In the genomic region with DNA sequence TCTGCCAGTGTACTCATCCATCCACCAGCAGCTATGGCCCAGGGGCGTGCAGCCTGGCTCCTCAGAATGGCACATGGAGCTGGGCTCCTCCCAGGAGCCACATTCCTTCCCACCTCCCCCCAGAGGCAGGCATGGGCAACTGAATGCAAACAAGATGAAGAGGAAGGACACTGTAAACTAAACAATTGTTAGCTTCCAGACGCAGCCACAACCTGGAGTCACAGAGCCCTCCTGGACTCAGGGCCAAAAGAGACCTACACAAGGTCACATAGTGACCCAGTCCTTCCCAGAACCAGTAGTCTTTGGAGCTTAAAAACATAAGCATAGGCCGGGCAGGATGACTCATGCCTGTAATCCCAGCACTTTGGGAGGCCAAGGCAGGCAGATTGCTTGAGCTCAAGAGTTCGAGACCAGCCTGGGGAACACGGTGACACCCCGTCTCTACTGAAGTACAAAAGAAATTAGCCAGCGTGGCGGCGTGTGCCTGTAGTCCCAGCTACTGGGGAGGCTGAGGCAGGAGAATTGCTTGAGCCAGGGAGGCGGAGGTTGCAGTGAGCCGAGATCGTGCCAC, we compare ENCODE assay signal across 12 cellular contexts. TPM values are rescaled to one million over a fixed set of nuclear protein-coding genes. Genes with fewer than 3 reads are reported as not detected.
DNase-seq lines count a peak whose midpoint lies in the region; ATAC-seq, FAIRE-seq and TF ChIP-seq lines count a peak whose summit lies in the region.
"Had no signal": no experiment of that assay in that cellular context is flagged by ENCODE, and none has a peak within 500 bp of the region (broad histone marks: within the 10 kb centered on the region; RNA-seq: fewer than 3 reads in every experiment).

No MANE protein-coding gene starts in this region.

- H3K36me3 ChIP-seq in bronchial epithelial cell (ENCODE audit: control insufficient read depth, insufficient read depth, low read length) (no peaks in the 10 kb centered on the region), lower lobe of right lung (no peaks in the 10 kb centered on the region)

- H3K4me1 ChIP-seq in lower lobe of right lung: peaks cover 10% of the 10 kb centered on the region
- H3K4me1 ChIP-seq: psoas muscle had no signal

- in situ Hi-C loops in Caki2 (cut with HindIII; ENCODE audit: low pct_unique_long_range_greater_than_20kb, low sequenced_read_pairs): no loop called here

- peak; percentile 65 to 67 for ATAC-seq in lower lobe of right lung
- ATAC-seq: psoas muscle had no signal

- TF ChIP-seq EP300 in Ishikawa (IDR thresholded peaks at IDR 0.05; ENCODE audit: borderline replicate concordance): no peak

- TF ChIP-seq RAD21 in Ishikawa (IDR thresholded peaks at IDR 0.05; ENCODE audit: low read depth): no peak

- H3K27ac ChIP-seq in lower lobe of right lung: peak overlapping the region; percentile 19
- H3K27ac ChIP-seq: psoas muscle had no signal

- intact Hi-C loops in lower lobe of right lung (cut with DNase I): no loop called here

- no peak for TF ChIP-seq POLR2A in erythroblast (IDR thresholded peaks at IDR 0.05; ENCODE audit: low read length)

- no peaks in the 10 kb centered on the region for H3K27me3 ChIP-seq in bronchial epithelial cell (ENCODE audit: control insufficient read depth, insufficient read depth, low read length)
- H3K27me3 ChIP-seq in lower lobe of right lung (ENCODE audit: low read depth): no peaks in the 10 kb centered on the region

- peak; percentile 72 for DNase-seq in Caki2 (ENCODE audit: low read depth)
- peak; percentile 47 for DNase-seq in bronchial epithelial cell (ENCODE audit: low read depth)
- no peak for DNase-seq in lower lobe of right lung
- no peak for DNase-seq in T-helper 1 cell
- DNase-seq in erythroblast (lab: John Stamatoyannopoulos, UW): no peak
- DNase-seq in activated CD4-positive, alpha-beta T cell treated with anti-CD3 and anti-CD28 coated beads for 4 hours: no peak
- no peak for DNase-seq in hippocampal formation (lab: John Stamatoyannopoulos, UW)
- DNase-seq: activated naive CD8-positive, alpha-beta T cell treated with anti-CD3 and anti-CD28 coated beads for 36 hours; NCI-H345; psoas muscle had no signal

- H3K4me3 ChIP-seq in bronchial epithelial cell (ENCODE audit: low read depth, low read length) (no peak overlapping the region), lower lobe of right lung (no peak overlapping the region)
- H3K4me3 ChIP-seq: psoas muscle had no signal

- TF ChIP-seq CTCF in bronchial epithelial cell (IDR thresholded peaks at IDR 0.05; ENCODE audit: insufficient read depth, low read length, severe bottlenecking): peak; percentile 12
- TF ChIP-seq CTCF in lower lobe of right lung (IDR thresholded peaks at IDR 0.05): peak; percentile 22

- H3K9me3 ChIP-seq in lower lobe of right lung: no peaks in the 10 kb centered on the region
- H3K9me3 ChIP-seq: psoas muscle had no signal

- FAIRE-seq in bronchial epithelial cell (lab: Jason Lieb, UNC): no peak
- FAIRE-seq: TTC549 had no signal

TF ChIP-seq in Ishikawa, 13 proteins besides CTCF, POLR2A, EP300 and RAD21:
- no peak for TF ChIP-seq YY1 (IDR thresholded peaks at IDR 0.05; ENCODE audit: low read depth)
- peak; percentile 72 for TF ChIP-seq TEAD4 (IDR thresholded peaks at IDR 0.05)
- no peak for TF ChIP-seq FOXM1 (IDR thresholded peaks at IDR 0.05; ENCODE audit: borderline replicate concordance, low read depth)
- TF ChIP-seq, protein P1, sequence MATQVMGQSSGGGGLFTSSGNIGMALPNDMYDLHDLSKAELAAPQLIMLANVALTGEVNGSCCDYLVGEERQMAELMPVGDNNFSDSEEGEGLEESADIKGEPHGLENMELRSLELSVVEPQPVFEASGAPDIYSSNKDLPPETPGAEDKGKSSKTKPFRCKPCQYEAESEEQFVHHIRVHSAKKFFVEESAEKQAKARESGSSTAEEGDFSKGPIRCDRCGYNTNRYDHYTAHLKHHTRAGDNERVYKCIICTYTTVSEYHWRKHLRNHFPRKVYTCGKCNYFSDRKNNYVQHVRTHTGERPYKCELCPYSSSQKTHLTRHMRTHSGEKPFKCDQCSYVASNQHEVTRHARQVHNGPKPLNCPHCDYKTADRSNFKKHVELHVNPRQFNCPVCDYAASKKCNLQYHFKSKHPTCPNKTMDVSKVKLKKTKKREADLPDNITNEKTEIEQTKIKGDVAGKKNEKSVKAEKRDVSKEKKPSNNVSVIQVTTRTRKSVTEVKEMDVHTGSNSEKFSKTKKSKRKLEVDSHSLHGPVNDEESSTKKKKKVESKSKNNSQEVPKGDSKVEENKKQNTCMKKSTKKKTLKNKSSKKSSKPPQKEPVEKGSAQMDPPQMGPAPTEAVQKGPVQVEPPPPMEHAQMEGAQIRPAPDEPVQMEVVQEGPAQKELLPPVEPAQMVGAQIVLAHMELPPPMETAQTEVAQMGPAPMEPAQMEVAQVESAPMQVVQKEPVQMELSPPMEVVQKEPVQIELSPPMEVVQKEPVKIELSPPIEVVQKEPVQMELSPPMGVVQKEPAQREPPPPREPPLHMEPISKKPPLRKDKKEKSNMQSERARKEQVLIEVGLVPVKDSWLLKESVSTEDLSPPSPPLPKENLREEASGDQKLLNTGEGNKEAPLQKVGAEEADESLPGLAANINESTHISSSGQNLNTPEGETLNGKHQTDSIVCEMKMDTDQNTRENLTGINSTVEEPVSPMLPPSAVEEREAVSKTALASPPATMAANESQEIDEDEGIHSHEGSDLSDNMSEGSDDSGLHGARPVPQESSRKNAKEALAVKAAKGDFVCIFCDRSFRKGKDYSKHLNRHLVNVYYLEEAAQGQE (IDR thresholded peaks at IDR 0.05; ENCODE audit: low read depth): no peak
- no peak for TF ChIP-seq ZBTB7A (IDR thresholded peaks at IDR 0.05; ENCODE audit: low read depth)
- TF ChIP-seq TAF1 (IDR thresholded peaks at IDR 0.05; ENCODE audit: low read depth): no peak
- TF ChIP-seq, protein P2, sequence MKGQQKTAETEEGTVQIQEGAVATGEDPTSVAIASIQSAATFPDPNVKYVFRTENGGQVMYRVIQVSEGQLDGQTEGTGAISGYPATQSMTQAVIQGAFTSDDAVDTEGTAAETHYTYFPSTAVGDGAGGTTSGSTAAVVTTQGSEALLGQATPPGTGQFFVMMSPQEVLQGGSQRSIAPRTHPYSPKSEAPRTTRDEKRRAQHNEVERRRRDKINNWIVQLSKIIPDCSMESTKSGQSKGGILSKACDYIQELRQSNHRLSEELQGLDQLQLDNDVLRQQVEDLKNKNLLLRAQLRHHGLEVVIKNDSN (IDR thresholded peaks at IDR 0.05): no peak
- TF ChIP-seq CEBPB (IDR thresholded peaks at IDR 0.05): no peak

RNA-seq across cellular contexts. Expression of a gene that starts 30.7 kb away (rescaled TPM):
- total RNA-seq in Caki2 (2014; rRNA removed; shearing (Covaris generic); ENCODE audit: low replicate concordance): not detected in 2 replicates
- total RNA-seq in bronchial epithelial cell (0.38 and 2.4 TPM in 2 replicates), lower lobe of right lung (213 TPM)
- total RNA-seq: activated naive CD8-positive, alpha-beta T cell treated with anti-CD3 and anti-CD28 coated beads for 36 hours had no signal

Comparison
In these comparisons a context has a peak if more than half of its experiments do, and no peak if none do; other contexts are left out.
1. DNase-seq: peak in Caki2 (single experiment) and bronchial epithelial cell (single experiment); none in lower lobe of right lung (single experiment), T-helper 1 cell (0 of 5), erythroblast (0 of 2), activated CD4-positive, alpha-beta T cell treated with anti-CD3 and anti-CD28 coated beads for 4 hours (0 of 2) and hippocampal formation (0 of 2).
2. RNA of a gene that starts 30.7 kb away (total RNA-seq): 213 TPM in lower lobe of right lung (single experiment); 0.38 to 2.4 TPM in bronchial epithelial cell and not detected in Caki2; every median in the first group is over 10 times any median in the second.